Comparison of ENCODE assay signal across 11 cellular contexts in genomic region chr17:13599808-13600398, GRCh38. TPM values are rescaled to one million over a fixed set of nuclear protein-coding genes. Genes with fewer than 3 reads are reported as not detected.
A peak's percentile ranks its signal among the peaks of the same experiment; 100 is the strongest.
DNase-seq lines count a peak whose midpoint lies in the region; TF ChIP-seq lines count a peak whose summit lies in the region.
"Had no signal": no experiment of that assay in that cellular context is flagged by ENCODE, and none has a peak within 500 bp of the region (broad histone marks: within the 10 kb centered on the region; RNA-seq: fewer than 3 reads in every experiment).

No MANE protein-coding gene starts in this region.

- H3K4me1 ChIP-seq in GM23248 (ENCODE audit: insufficient read depth) (peaks cover 22% of the 10 kb centered on the region), SJSA1 (replicated peaks) (peaks cover 31% of the 10 kb centered on the region)

- peaks cover 36% of the 10 kb centered on the region for H3K4me1 Mint-ChIP-seq in progenitor cell of endocrine pancreas (ENCODE audit: low read depth)

- H3K9me3 ChIP-seq in GM23248 (ENCODE audit: low read depth) (no peaks in the 10 kb centered on the region), SJSA1 (replicated peaks) (no peaks in the 10 kb centered on the region)

- peak overlapping the region; percentile 74 for H3K27ac ChIP-seq in GM23248
- peak overlapping the region; percentile 67; the same call in 1 of the 2 replicates for H3K27ac ChIP-seq in SJSA1

- peak overlapping the region; percentile 77 for H3K4me3 Mint-ChIP-seq in progenitor cell of endocrine pancreas (ENCODE audit: low read depth)

- H3K9ac ChIP-seq in GM23248 = peak overlapping the region; percentile 92

- H3K27me3 Mint-ChIP-seq in progenitor cell of endocrine pancreas = peaks cover 11% of the 10 kb centered on the region

- H3K27me3 ChIP-seq in GM23248 (replicated peaks; ENCODE audit: insufficient read depth) = no peaks in the 10 kb centered on the region
- no peaks in the 10 kb centered on the region for H3K27me3 ChIP-seq in SJSA1 (replicated peaks)

- in situ Hi-C loops in GM23248 (cut with MboI) = loop anchor here (10.0 to 25.0 kb wide), 3 partner anchors 263 to 695 kb away; no protein-coding TSS in a partner anchor

- DNase-seq in GM23248 (peak; percentile 49), SJSA1 (ENCODE audit: low read depth in 1 of 2, low spot score in 2 of 2) (peak in 1 of 2 experiments; percentile 30), fibroblast of pulmonary artery (ENCODE audit: low read depth) (no peak), progenitor cell of endocrine pancreas (ENCODE audit: low spot score, unreplicated experiment) (no peak), amniotic stem cell (lab: John Stamatoyannopoulos, UW) (no peak), kidney glomerular epithelial cell (lab: John Stamatoyannopoulos, UW) (no peak)
- DNase-seq in activated CD4-positive, alpha-beta T cell treated with anti-CD3 and anti-CD28 coated beads, Interleukin-2, amount 50 U/mL, for 48 hours = no peak
- no peak for DNase-seq in NK-92 treated with Interleukin-12 subunit alpha and Interleukin-12 subunit beta, amount 100 ng/mL, for 24 hours (lab: John Stamatoyannopoulos, UW)
- DNase-seq: activated CD4-positive, alpha-beta T cell treated with anti-CD3 and anti-CD28 coated beads for 48 hours; NCI-H187 treated with DMSO at 0.1 percent for 48 hours had no signal

- TF ChIP-seq CTCF in fibroblast of pulmonary artery (IDR thresholded peaks at IDR 0.05; ENCODE audit: low read length, missing control alignments) = no peak
- no peak for TF ChIP-seq CTCF in progenitor cell of endocrine pancreas (IDR thresholded peaks at IDR 0.05; ENCODE audit: unreplicated experiment)

- peaks cover 78% of the 10 kb centered on the region for H3K79me2 ChIP-seq in GM23248 (ENCODE audit: insufficient read depth)

- H3K27ac Mint-ChIP-seq in progenitor cell of endocrine pancreas = peak overlapping the region; percentile 74

- peak overlapping the region; percentile 99 for H3K4me2 ChIP-seq in GM23248 (ENCODE audit: unreplicated experiment)

- peak overlapping the region; percentile 75 for H2AFZ ChIP-seq in GM23248

- H3K9me3 Mint-ChIP-seq in progenitor cell of endocrine pancreas (ENCODE audit: low read depth) = no peaks in the 10 kb centered on the region

- WGBS in GM23248 (ENCODE audit: low coverage in 1 of 2, low lambda C conversion rate in 2 of 2, missing lambda C conversion rate in 2 of 2), 2 experiments = 19 to 35% methylated on average over 4 of the region's 4 CpGs

- H3K9me2 ChIP-seq in GM23248 (ENCODE audit: insufficient read depth) = no peaks in the 10 kb centered on the region

- no peaks in the 10 kb centered on the region for H4K20me1 ChIP-seq in GM23248 (ENCODE audit: insufficient read depth)

- no peaks in the 10 kb centered on the region; the same call in 1 of the 2 replicates for H3K36me3 ChIP-seq in GM23248 (ENCODE audit: low read depth)
- no peaks in the 10 kb centered on the region; the same call in 1 of the 2 replicates for H3K36me3 ChIP-seq in SJSA1

- peaks cover 36% of the 10 kb centered on the region for H3F3A ChIP-seq in GM23248 (ENCODE audit: insufficient read depth)

- no peaks in the 10 kb centered on the region for H3K36me3 Mint-ChIP-seq in progenitor cell of endocrine pancreas (ENCODE audit: insufficient read depth)

- peak overlapping the region; percentile 98 for H3K4me3 ChIP-seq in GM23248
- H3K4me3 ChIP-seq in SJSA1 = peak overlapping the region; percentile 76
- H3K4me3 ChIP-seq in fibroblast of pulmonary artery (replicated peaks; ENCODE audit: low read depth, low read length) = peak overlapping the region; percentile 67

RNA-seq across cellular contexts. Expression of gene HS3ST3A1, which starts 1.8 kb away (rescaled TPM):
- 85.1 and 99.3 TPM in 2 replicates for total RNA-seq in GM23248 (2014; rRNA removed; shearing (Covaris generic))
- polyA plus RNA-seq in GM23248 (2016; fragmentation: Nextera tagmentation; extraction: Ambion mirVana) = 39.2 and 39.5 TPM in 2 replicates
- 12.9 and 16.8 TPM in 2 replicates for total RNA-seq in SJSA1 (2014; rRNA removed; shearing (Covaris generic))
- 6.9 and 8.8 TPM in 2 replicates for total RNA-seq in progenitor cell of endocrine pancreas
- total RNA-seq: G401 had no signal
